Comparison of ENCODE assay signal across 28 cellular contexts in genomic region chr4:138437263-138437851, GRCh38.
A peak's percentile ranks its signal among the peaks of the same experiment; 100 is the strongest.
DNase-seq lines count a peak whose midpoint lies in the region; ATAC-seq, FAIRE-seq and TF ChIP-seq lines count a peak whose summit lies in the region.
"Had no signal": no experiment of that assay in that cellular context is flagged by ENCODE, and none has a peak within 500 bp of the region (broad histone marks: within the 10 kb centered on the region; RNA-seq: fewer than 3 reads in every experiment).

No MANE protein-coding gene starts in this region.

- no peaks in the 10 kb centered on the region for H3K9me1 ChIP-seq in K562 (ENCODE audit: control insufficient read depth, insufficient read depth, low read length)

- H4K20me1 ChIP-seq in OCI-LY3 (ENCODE audit: insufficient read depth, low read length) (no peaks in the 10 kb centered on the region), K562 (replicated peaks; ENCODE audit: control insufficient read depth, insufficient read depth, low read length) (no peaks in the 10 kb centered on the region), neural progenitor cell (ENCODE audit: low read depth) (no peaks in the 10 kb centered on the region)
- H4K20me1 ChIP-seq: BLaER1 had no signal

- in situ Hi-C loops in K562 (cut with MboI), result no loop called here

- H3K27me3 Mint-ChIP-seq in neural progenitor cell (ENCODE audit: insufficient read depth, low read depth), result no peaks in the 10 kb centered on the region
- no peaks in the 10 kb centered on the region for H3K27me3 Mint-ChIP-seq in effector memory CD8-positive, alpha-beta T cell
- H3K27me3 Mint-ChIP-seq in natural killer cell treated with Interleukin-12 subunit alpha and Interleukin-12 subunit beta and Interleukin-15 and Interleukin-18, amount 100 ng/mL, for 72 hours, result no peaks in the 10 kb centered on the region
- H3K27me3 Mint-ChIP-seq in MCF 10A (ENCODE audit: insufficient read depth, unreplicated experiment), result no peaks in the 10 kb centered on the region
- H3K27me3 Mint-ChIP-seq: CD4-positive, alpha-beta memory T cell; CD4-positive, CD25-positive, alpha-beta regulatory T cell had no signal

- CTCF ChIA-PET in K562 (lab: Yijun Ruan, JAX; ENCODE audit: low intra/inter-chr PET ratio), result no interaction called here
- CTCF ChIA-PET in MCF 10A (lab: Yijun Ruan, JAX), result interaction anchor here (0.7 kb wide), 1 partner anchor 202 kb away, joined by 4 read pairs; no protein-coding TSS in a partner anchor

- no peaks in the 10 kb centered on the region for H3F3A ChIP-seq in neural progenitor cell (ENCODE audit: low read depth)

- H3K4me1 ChIP-seq in OCI-LY3 (ENCODE audit: low read length), result 0 out of 2 replicates have a peak, but pooled peaks cover 7% of the 10 kb centered on the region
- H3K4me1 ChIP-seq in K562 (replicated peaks in 1 of 2; ENCODE audit: control insufficient read depth in 2 of 2, insufficient read depth in 2 of 2, low read length in 2 of 2), result peaks cover 0 to 18% of the 10 kb centered on the region in 2 experiments; a peak in 3 of 5 replicates
- H3K4me1 ChIP-seq in neural progenitor cell, result no peaks in the 10 kb centered on the region
- H3K4me1 ChIP-seq: BE2C, BLaER1 had no signal

- H3K36me3 ChIP-seq in OCI-LY3 (replicated peaks; ENCODE audit: low read depth, low read length), result no peaks in the 10 kb centered on the region
- H3K36me3 ChIP-seq in K562 (ENCODE audit: control insufficient read depth, insufficient read depth, low read length), result no peaks in the 10 kb centered on the region
- no peaks in the 10 kb centered on the region for H3K36me3 ChIP-seq in neural progenitor cell
- H3K36me3 ChIP-seq: BE2C, BLaER1 had no signal

- H3K4me2 ChIP-seq in OCI-LY3 (ENCODE audit: low read length) (no peak overlapping the region), K562 (ENCODE audit: insufficient read depth, low read length) (peak overlapping the region; percentile 2; the same call in 1 of the 2 replicates), neural progenitor cell (no peak overlapping the region)
- H3K4me2 ChIP-seq: BLaER1 had no signal

- TF ChIP-seq EP300 in K562 (IDR thresholded peaks at IDR 0.05; ENCODE audit: low read length), result peak; percentile 92

- no peaks in the 10 kb centered on the region for H3K79me2 ChIP-seq in OCI-LY3 (ENCODE audit: low read length)
- no peaks in the 10 kb centered on the region for H3K79me2 ChIP-seq in K562 (ENCODE audit: control insufficient read depth, insufficient read depth, low read length)
- no peaks in the 10 kb centered on the region for H3K79me2 ChIP-seq in neural progenitor cell (ENCODE audit: low read depth)

- intact Hi-C loops in K562 (cut with micrococcal nuclease), result no loop called here
- intact Hi-C loops in MCF 10A (cut with micrococcal nuclease), result no loop called here

- no peaks in the 10 kb centered on the region for H3K27me3 ChIP-seq in OCI-LY3 (ENCODE audit: low read depth, low read length)
- H3K27me3 ChIP-seq in K562 (ENCODE audit: control insufficient read depth in 2 of 2, insufficient read depth in 2 of 2, low read length in 2 of 2), result no peaks in the 10 kb centered on the region
- no peaks in the 10 kb centered on the region for H3K27me3 ChIP-seq in neural progenitor cell
- H3K27me3 ChIP-seq: BE2C, BLaER1 had no signal

- H3K9me3 Mint-ChIP-seq in neural progenitor cell, result peaks cover 33% of the 10 kb centered on the region
- peaks cover 13 to 24% of the 10 kb centered on the region in 2 donors for H3K9me3 Mint-ChIP-seq in effector memory CD8-positive, alpha-beta T cell
- peaks cover 19% of the 10 kb centered on the region for H3K9me3 Mint-ChIP-seq in natural killer cell treated with Interleukin-12 subunit alpha and Interleukin-12 subunit beta and Interleukin-15 and Interleukin-18, amount 100 ng/mL, for 72 hours
- peaks cover 22% of the 10 kb centered on the region for H3K9me3 Mint-ChIP-seq in MCF 10A (ENCODE audit: unreplicated experiment)

- H3K9me3 ChIP-seq in OCI-LY3 (ENCODE audit: insufficient read depth, low read length) (no peaks in the 10 kb centered on the region), K562 (replicated peaks; ENCODE audit: control insufficient read depth, insufficient read depth, low read depth, low read length) (peaks cover 1% of the 10 kb centered on the region; the same call in 1 of the 2 replicates), neural progenitor cell (ENCODE audit: low read depth) (peaks cover 8% of the 10 kb centered on the region)
- H3K9me3 ChIP-seq: BE2C had no signal

- H3K4me3 Mint-ChIP-seq in neural progenitor cell, result no peak overlapping the region
- no peak overlapping the region for H3K4me3 Mint-ChIP-seq in effector memory CD8-positive, alpha-beta T cell
- no peak overlapping the region for H3K4me3 Mint-ChIP-seq in natural killer cell treated with Interleukin-12 subunit alpha and Interleukin-12 subunit beta and Interleukin-15 and Interleukin-18, amount 100 ng/mL, for 72 hours
- H3K4me3 Mint-ChIP-seq in MCF 10A (ENCODE audit: unreplicated experiment), result no peak overlapping the region
- H3K4me3 Mint-ChIP-seq: CD14-positive monocyte; CD4-positive, alpha-beta memory T cell; CD4-positive, CD25-positive, alpha-beta regulatory T cell; CD8-positive, alpha-beta memory T cell had no signal

- H3K27ac Mint-ChIP-seq in neural progenitor cell, result no peak overlapping the region
- no peak overlapping the region for H3K27ac Mint-ChIP-seq in effector memory CD8-positive, alpha-beta T cell
- no peak overlapping the region for H3K27ac Mint-ChIP-seq in natural killer cell treated with Interleukin-12 subunit alpha and Interleukin-12 subunit beta and Interleukin-15 and Interleukin-18, amount 100 ng/mL, for 72 hours
- H3K27ac Mint-ChIP-seq in MCF 10A (ENCODE audit: low read depth, unreplicated experiment), result no peak overlapping the region
- H3K27ac Mint-ChIP-seq: CD14-positive monocyte; CD4-positive, alpha-beta memory T cell; CD4-positive, CD25-positive, alpha-beta regulatory T cell; CD8-positive, alpha-beta memory T cell had no signal

- BruUV-seq in K562 (replicated peaks; lab: Mats Ljungman, UMichigan) (no TSS peak), MCF 10A (replicated peaks; lab: Mats Ljungman, UMichigan) (no TSS peak)

- no peak for TF ChIP-seq POLR2A in K562 (conservative IDR thresholded peaks at IDR 0.05)

- H3K36me3 Mint-ChIP-seq in neural progenitor cell (peaks cover 6% of the 10 kb centered on the region), MCF 10A (ENCODE audit: insufficient read depth, unreplicated experiment) (no peaks in the 10 kb centered on the region)
- no peaks in the 10 kb centered on the region for H3K36me3 Mint-ChIP-seq in effector memory CD8-positive, alpha-beta T cell (ENCODE audit: insufficient read depth)
- H3K36me3 Mint-ChIP-seq in natural killer cell treated with Interleukin-12 subunit alpha and Interleukin-12 subunit beta and Interleukin-15 and Interleukin-18, amount 100 ng/mL, for 72 hours, result peaks cover 9% of the 10 kb centered on the region
- H3K36me3 Mint-ChIP-seq: CD4-positive, alpha-beta memory T cell; CD4-positive, CD25-positive, alpha-beta regulatory T cell; CD8-positive, alpha-beta memory T cell had no signal

- TF ChIP-seq RAD21 in K562 (CRISPR knock-in tag; conservative IDR thresholded peaks at IDR 0.05 in 1 of 2, IDR thresholded peaks at IDR 0.05 in 1 of 2), result no peak

- no peak for TF ChIP-seq CTCF in OCI-LY3 (IDR thresholded peaks at IDR 0.05; ENCODE audit: low read depth, low read length)
- TF ChIP-seq CTCF in K562 (IDR thresholded peaks at IDR 0.05 in 2 of 3, conservative IDR thresholded peaks at IDR 0.05 in 1 of 3; ENCODE audit: insufficient read depth in 2 of 3, low read depth in 1 of 3, low read length in 3 of 3), result no peak
- TF ChIP-seq CTCF in neural progenitor cell (IDR thresholded peaks at IDR 0.05), result no peak
- TF ChIP-seq CTCF in MCF 10A (IDR thresholded peaks at IDR 0.05; ENCODE audit: unreplicated experiment), result no peak

- peak; percentile 93 for FAIRE-seq in K562 (lab: Jason Lieb, UNC)
- FAIRE-seq: A204.1, GM12891, GM19239 had no signal

- H2AFZ ChIP-seq in OCI-LY3 (ENCODE audit: low read depth, low read length) (peak overlapping the region; percentile 13; the same call in 1 of the 2 replicates), K562 (ENCODE audit: low read depth, low read length) (peak overlapping the region; percentile 76), neural progenitor cell (replicated peaks) (peak overlapping the region; percentile 21)

- DNase-seq in OCI-M1 (lab: John Stamatoyannopoulos, UW), result peak; percentile 70
- DNase-seq in K562 (ENCODE audit: extremely low read depth in 1 of 4, low spot score in 3 of 4), result peak; percentile 47 to 68 (median 60)
- no peak for DNase-seq in neural progenitor cell (ENCODE audit: low spot score)
- no peak for DNase-seq in effector memory CD8-positive, alpha-beta T cell
- DNase-seq in natural killer cell treated with Interleukin-12 subunit alpha and Interleukin-12 subunit beta and Interleukin-15 and Interleukin-18, amount 100 ng/mL, for 72 hours (ENCODE audit: low spot score), result no peak
- no peak for DNase-seq in SKM-1 treated with dmso at 0.1 percent for 144 hours (lab: John Stamatoyannopoulos, UW; ENCODE audit: unreplicated experiment)
- DNase-seq in MCF 10A (ENCODE audit: unreplicated experiment), result no peak
- DNase-seq: 8988T; ACHN; BE2C; C1 segment of cervical spinal cord; CD4-positive, alpha-beta memory T cell; CD4-positive, CD25-positive, alpha-beta regulatory T cell; CD8-positive, alpha-beta memory T cell; COR-L47; DMS 273 treated with DMSO at 0.1 percent for 48 hours; DMS153; DMS53; DMS79; DND-41; EL; GDM1 had no signal

- peak; percentile 83 for ATAC-seq in K562
- no peak for ATAC-seq in effector memory CD8-positive, alpha-beta T cell (replicated peaks)
- no peak for ATAC-seq in natural killer cell treated with Interleukin-12 subunit alpha and Interleukin-12 subunit beta and Interleukin-15 and Interleukin-18, amount 100 ng/mL, for 72 hours

- H3K4me1 Mint-ChIP-seq in neural progenitor cell (no peaks in the 10 kb centered on the region), MCF 10A (ENCODE audit: insufficient read depth, unreplicated experiment) (no peaks in the 10 kb centered on the region)
- H3K4me1 Mint-ChIP-seq in effector memory CD8-positive, alpha-beta T cell (ENCODE audit: low read depth in 2 of 2), result no peaks in the 10 kb centered on the region
- H3K4me1 Mint-ChIP-seq in natural killer cell treated with Interleukin-12 subunit alpha and Interleukin-12 subunit beta and Interleukin-15 and Interleukin-18, amount 100 ng/mL, for 72 hours (ENCODE audit: low read depth in 2 of 2), result no peaks in the 10 kb centered on the region
- H3K4me1 Mint-ChIP-seq: CD4-positive, alpha-beta memory T cell; CD4-positive, CD25-positive, alpha-beta regulatory T cell; CD8-positive, alpha-beta memory T cell had no signal

- POLR2A ChIA-PET in K562 (lab: Yijun Ruan, JAX), result interaction anchor here (1.1 kb wide), 1 partner anchor 204 kb away, joined by 3 read pairs; no protein-coding TSS in a partner anchor
- POLR2A ChIA-PET in MCF 10A (lab: Yijun Ruan, JAX), result no interaction called here

- 9% methylated on average over 1 of the region's 1 CpG for WGBS in K562 (ENCODE audit: insufficient coverage, low coverage, missing lambda C conversion rate)

- H3K4me3 ChIP-seq in OCI-LY3 (ENCODE audit: low read length) (no peak overlapping the region), K562 (no peak overlapping the region), neural progenitor cell (no peak overlapping the region)
- H3K4me3 ChIP-seq: BLaER1 had no signal

- no peak overlapping the region for H3K27ac ChIP-seq in OCI-LY3 (ENCODE audit: low read length)
- peak overlapping the region; percentile 50 for H3K27ac ChIP-seq in K562 (ENCODE audit: extremely low read depth, low read depth, low read length)
- H3K27ac ChIP-seq in neural progenitor cell, result no peak overlapping the region
- H3K27ac ChIP-seq: BLaER1 had no signal

- H3K9ac ChIP-seq in OCI-LY3 (ENCODE audit: low read length), result no peak overlapping the region
- peak overlapping the region in 1 of 2 experiments; percentile 27; a peak in 2 of 4 replicates for H3K9ac ChIP-seq in K562 (ENCODE audit: insufficient read depth in 1 of 2, low read depth in 2 of 2, low read length in 2 of 2)
- H3K9ac ChIP-seq in neural progenitor cell, result no peak overlapping the region
- H3K9ac ChIP-seq: BLaER1 had no signal

Comparison
In these comparisons a context has a peak if more than half of its experiments do, and no peak if none do; other contexts are left out.
1. H2AFZ ChIP-seq: peak in every context shown above with its lines; median percentile 76 in K562; 21 in neural progenitor cell; 13 in OCI-LY3.
2. DNase-seq: peak in OCI-M1 (single experiment) and K562 (4 of 4); none in neural progenitor cell (single experiment), effector memory CD8-positive, alpha-beta T cell (0 of 3), natural killer cell treated with Interleukin-12 subunit alpha and Interleukin-12 subunit beta and Interleukin-15 and Interleukin-18, amount 100 ng/mL, for 72 hours (single experiment), SKM-1 treated with dmso at 0.1 percent for 144 hours (single experiment) and MCF 10A (single experiment).